ENCODE assay signal across 16 cellular contexts in genomic region chr3:32082727-32083126, GRCh38. TPM values are rescaled to one million over a fixed set of nuclear protein-coding genes. Genes with fewer than 3 reads are reported as not detected.
DNase-seq lines count a peak whose midpoint lies in the region; ATAC-seq and TF ChIP-seq lines count a peak whose summit lies in the region.
"Had no signal": no experiment of that assay in that cellular context is flagged by ENCODE, and none has a peak within 500 bp of the region (broad histone marks: within the 10 kb centered on the region; RNA-seq: fewer than 3 reads in every experiment).

No MANE protein-coding gene starts in this region.

- POLR2A ChIA-PET in OCI-LY7 (lab: Charles Lee) = no interaction called here
- POLR2A ChIA-PET in PC-9 (lab: Charles Lee; ENCODE audit: unreplicated experiment) = no interaction called here

- H4K20me1 ChIP-seq in OCI-LY7 (ENCODE audit: insufficient read depth, low read length) = no peaks in the 10 kb centered on the region
- no peaks in the 10 kb centered on the region for H4K20me1 ChIP-seq in PC-9 (ENCODE audit: insufficient read depth)

- intact Hi-C loops in OCI-LY7 (cut with micrococcal nuclease; ENCODE audit: unreplicated experiment) (no loop called here), sciatic nerve (cut with DNase I) (no loop called here), PC-9 (cut with micrococcal nuclease; ENCODE audit: unreplicated experiment) (no loop called here), posterior cingulate gyrus (cut with DNase I) (no loop called here)

- H3K27me3 ChIP-seq in ACC112 (ENCODE audit: insufficient read depth, low read length) (no peaks in the 10 kb centered on the region), foreskin keratinocyte (peaks cover 33% of the 10 kb centered on the region), PC-9 (ENCODE audit: insufficient read depth, low read depth) (no peaks in the 10 kb centered on the region)
- H3K27me3 ChIP-seq: testis had no signal

- DNase-seq in OCI-LY7 (ENCODE audit: low spot score) (no peak), foreskin keratinocyte (no peak), sciatic nerve (ENCODE audit: low spot score) (no peak), activated T-cell treated with anti-CD3 and anti-CD28 coated beads for 4 hours (no peak), PC-9 (no peak), posterior cingulate gyrus (no peak)
- DNase-seq in stimulated activated CD4-positive, alpha-beta T cell treated with anti-CD3 and anti-CD28 coated beads, Interleukin-4, amount 100 ng/mL, for 24 hours = no peak
- DNase-seq: activated CD4-positive, alpha-beta T cell treated with anti-CD3 and anti-CD28 coated beads for 4 hours; anterior cingulate cortex; effector memory CD8-positive, alpha-beta T cell; islet precursor cell; natural killer cell; NCI-H1417; testis had no signal

- H3K4me1 ChIP-seq in ACC112 (ENCODE audit: control insufficient read depth, insufficient read depth, low read length, unreplicated experiment) = peaks cover 6% of the 10 kb centered on the region
- H3K4me1 ChIP-seq in OCI-LY7 (ENCODE audit: insufficient read depth, low read length, poor library complexity, severe bottlenecking) = peaks cover 4% of the 10 kb centered on the region
- no peaks in the 10 kb centered on the region for H3K4me1 ChIP-seq in foreskin keratinocyte
- H3K4me1 ChIP-seq in PC-9 (replicated peaks; ENCODE audit: insufficient read depth) = peaks cover 9% of the 10 kb centered on the region; the same call in 1 of the 2 replicates
- H3K4me1 ChIP-seq: testis had no signal

- H3K9me2 ChIP-seq in OCI-LY7 (ENCODE audit: insufficient read depth, low read length) (no peaks in the 10 kb centered on the region), PC-9 (ENCODE audit: insufficient read depth) (no peaks in the 10 kb centered on the region)

- CTCF ChIA-PET in OCI-LY7 (lab: Charles Lee; ENCODE audit: unreplicated experiment) (no interaction called here), PC-9 (lab: Charles Lee) (interaction anchor here (0.6 kb wide), 1 partner anchor 1139 kb away, joined by 3 read pairs; no protein-coding TSS in a partner anchor)

- H3K4me3 ChIP-seq in ACC112 (ENCODE audit: low read depth, low read length) = no peak overlapping the region
- no peak overlapping the region for H3K4me3 ChIP-seq in OCI-LY7 (ENCODE audit: low read depth, low read length, poor library complexity, severe bottlenecking)
- no peak overlapping the region for H3K4me3 ChIP-seq in PC-9
- H3K4me3 ChIP-seq: skin epidermis, testis had no signal

- H3K36me3 ChIP-seq in ACC112 (ENCODE audit: insufficient read depth, low read length) = no peaks in the 10 kb centered on the region
- H3K36me3 ChIP-seq in OCI-LY7 (ENCODE audit: insufficient read depth, low read length) = no peaks in the 10 kb centered on the region; the same call in 1 of the 2 replicates
- no peaks in the 10 kb centered on the region for H3K36me3 ChIP-seq in PC-9 (ENCODE audit: low read depth)

- BruUV-seq in OCI-LY7 (replicated peaks; lab: Mats Ljungman, UMichigan) (no TSS peak), PC-9 (replicated peaks; lab: Mats Ljungman, UMichigan) (no TSS peak)

- no peak for ATAC-seq in foreskin keratinocyte
- peak; percentile 63 for ATAC-seq in sciatic nerve
- ATAC-seq: effector memory CD8-positive, alpha-beta T cell; natural killer cell had no signal

- TF ChIP-seq CTCF in OCI-LY7 (conservative IDR thresholded peaks at IDR 0.05; ENCODE audit: low read length) = no peak
- peak; percentile 7 for TF ChIP-seq CTCF in foreskin keratinocyte (conservative IDR thresholded peaks at IDR 0.05)
- no peak for TF ChIP-seq CTCF in PC-9 (conservative IDR thresholded peaks at IDR 0.05)

- H3K9me3 ChIP-seq in OCI-LY7 (ENCODE audit: low read length) (peaks cover 8% of the 10 kb centered on the region), PC-9 (ENCODE audit: insufficient read depth, low read depth) (no peaks in the 10 kb centered on the region)
- H3K9me3 ChIP-seq: testis had no signal

- no peak overlapping the region for H3K27ac ChIP-seq in ACC112 (ENCODE audit: low read depth, low read length)
- no peak overlapping the region for H3K27ac ChIP-seq in OCI-LY7 (ENCODE audit: low read depth, low read length, poor library complexity, severe bottlenecking)
- no peak overlapping the region for H3K27ac ChIP-seq in foreskin keratinocyte
- no peak overlapping the region for H3K27ac ChIP-seq in PC-9
- H3K27ac ChIP-seq: skin epidermis, testis had no signal

- H3F3A ChIP-seq in PC-9 (ENCODE audit: insufficient read depth, low read depth) = no peaks in the 10 kb centered on the region

- H3K4me2 ChIP-seq in OCI-LY7 (ENCODE audit: low read length) (no peak overlapping the region), PC-9 (no peak overlapping the region)

- H2AFZ ChIP-seq in ACC112 (ENCODE audit: low read length, unreplicated experiment) (peak overlapping the region; percentile 9), OCI-LY7 (ENCODE audit: low read length) (peak overlapping the region; percentile 60; the same call in 1 of the 2 replicates), PC-9 (no peak overlapping the region)

- H3K79me2 ChIP-seq in ACC112 (ENCODE audit: control insufficient read depth, insufficient read depth, low read length, unreplicated experiment) (no peaks in the 10 kb centered on the region), OCI-LY7 (ENCODE audit: insufficient read depth, low read depth, low read length) (no peaks in the 10 kb centered on the region), PC-9 (ENCODE audit: low read depth) (no peaks in the 10 kb centered on the region)

RNA-seq across cellular contexts. Expression of gene GPD1L, which starts 23.7 kb away (rescaled TPM):
- total RNA-seq in OCI-LY7 (2014; rRNA removed; shearing (Covaris generic)) = 27.5 and 30.4 TPM in 2 replicates
- 29.2 and 34.6 TPM in 2 replicates for total RNA-seq in OCI-LY7 (2022)
- total RNA-seq in foreskin keratinocyte = 4.0 and 4.5 TPM in 2 replicates
- polyA plus RNA-seq in foreskin keratinocyte = 1.8 and 1.9 TPM in 2 replicates
- 36.7 TPM for total RNA-seq in sciatic nerve
- total RNA-seq in PC-9 (2021) = 10.3 and 11.2 TPM in 2 replicates
